In genomic region chr9:21927752-21928151, GRCh38 we compare ENCODE assay signal across 16 cellular contexts.
DNase-seq lines count a peak whose midpoint lies in the region; ATAC-seq and TF ChIP-seq lines count a peak whose summit lies in the region.
"Had no signal": no experiment of that assay in that cellular context is flagged by ENCODE, and none has a peak within 500 bp of the region (broad histone marks: within the 10 kb centered on the region; RNA-seq: fewer than 3 reads in every experiment).

No MANE protein-coding gene starts in this region.

- H3K9me3 Mint-ChIP-seq in natural killer cell treated with Interleukin-12 subunit alpha and Interleukin-12 subunit beta and Interleukin-15 and Interleukin-18, amount 100 ng/mL, for 72 hours = peaks cover 3% of the 10 kb centered on the region
- H3K9me3 Mint-ChIP-seq in natural killer cell = no peaks in the 10 kb centered on the region
- H3K9me3 Mint-ChIP-seq: CD4-positive, alpha-beta T cell had no signal

- DNase-seq in NK-92 treated with Interleukin-12 subunit alpha and Interleukin-12 subunit beta, amount 100 ng/mL, for 24 hours (lab: John Stamatoyannopoulos, UW) = peak; percentile 19
- DNase-seq in NK-92 (lab: John Stamatoyannopoulos, UW; ENCODE audit: unreplicated experiment) = no peak
- DNase-seq in natural killer cell treated with Interleukin-12 subunit alpha and Interleukin-12 subunit beta and Interleukin-15 and Interleukin-18, amount 100 ng/mL, for 72 hours (ENCODE audit: low spot score) = no peak
- no peak for DNase-seq in natural killer cell
- no peak for DNase-seq in activated CD4-positive, alpha-beta T cell treated with anti-CD3 and anti-CD28 coated beads, Interleukin-2, amount 50 U/mL, for 1 hour
- DNase-seq: AML-193; Caco-2; Calu3; CD4-positive, alpha-beta T cell; CD8-positive, alpha-beta T cell; DMS79 treated with DMSO at 0.1 percent for 48 hours; EL; GDM1 had no signal

- intact Hi-C loops in natural killer cell (cut with micrococcal nuclease) = no loop called here

- no peak for TF ChIP-seq CTCF in natural killer cell (IDR thresholded peaks at IDR 0.05)

- H3K27ac Mint-ChIP-seq in natural killer cell treated with Interleukin-12 subunit alpha and Interleukin-12 subunit beta and Interleukin-15 and Interleukin-18, amount 100 ng/mL, for 72 hours = no peak overlapping the region
- no peak overlapping the region for H3K27ac Mint-ChIP-seq in natural killer cell
- H3K27ac Mint-ChIP-seq: B cell; CD4-positive, alpha-beta T cell; CD8-positive, alpha-beta T cell had no signal

- no peak overlapping the region for H3K4me3 Mint-ChIP-seq in natural killer cell treated with Interleukin-12 subunit alpha and Interleukin-12 subunit beta and Interleukin-15 and Interleukin-18, amount 100 ng/mL, for 72 hours
- H3K4me3 Mint-ChIP-seq in natural killer cell = no peak overlapping the region
- H3K4me3 Mint-ChIP-seq: B cell; CD4-positive, alpha-beta T cell; CD8-positive, alpha-beta T cell had no signal

- peaks cover 0 to 8% of the 10 kb centered on the region in 2 donors for H3K4me1 Mint-ChIP-seq in natural killer cell treated with Interleukin-12 subunit alpha and Interleukin-12 subunit beta and Interleukin-15 and Interleukin-18, amount 100 ng/mL, for 72 hours (ENCODE audit: low read depth in 2 of 2)
- H3K4me1 Mint-ChIP-seq in natural killer cell = no peaks in the 10 kb centered on the region
- H3K4me1 Mint-ChIP-seq: B cell had no signal

- H3K36me3 Mint-ChIP-seq in natural killer cell treated with Interleukin-12 subunit alpha and Interleukin-12 subunit beta and Interleukin-15 and Interleukin-18, amount 100 ng/mL, for 72 hours = no peaks in the 10 kb centered on the region
- no peaks in the 10 kb centered on the region for H3K36me3 Mint-ChIP-seq in natural killer cell

- H3K27me3 Mint-ChIP-seq in natural killer cell treated with Interleukin-12 subunit alpha and Interleukin-12 subunit beta and Interleukin-15 and Interleukin-18, amount 100 ng/mL, for 72 hours = peaks cover 0 to 2% of the 10 kb centered on the region in 2 donors
- no peaks in the 10 kb centered on the region for H3K27me3 Mint-ChIP-seq in natural killer cell (ENCODE audit: low read depth in 2 of 2)
- H3K27me3 Mint-ChIP-seq: B cell; CD4-positive, alpha-beta T cell had no signal

- peak; percentile 32 to 54 for ATAC-seq in natural killer cell treated with Interleukin-12 subunit alpha and Interleukin-12 subunit beta and Interleukin-15 and Interleukin-18, amount 100 ng/mL, for 72 hours
- no peak for ATAC-seq in natural killer cell
- ATAC-seq: A549; CD8-positive, alpha-beta T cell; GM12878 had no signal

Comparison
In these comparisons a context has a peak if more than half of its experiments do, and no peak if none do; other contexts are left out.
1. ATAC-seq: peak in natural killer cell treated with Interleukin-12 subunit alpha and Interleukin-12 subunit beta and Interleukin-15 and Interleukin-18, amount 100 ng/mL, for 72 hours (2 of 2); none in natural killer cell (0 of 3).